In genomic region chr12:24379038-24379437, GRCh38 we compare ENCODE assay signal across 13 cellular contexts.
DNase-seq lines count a peak whose midpoint lies in the region; ATAC-seq and TF ChIP-seq lines count a peak whose summit lies in the region.
"Had no signal": no experiment of that assay in that cellular context is flagged by ENCODE, and none has a peak within 500 bp of the region (broad histone marks: within the 10 kb centered on the region; RNA-seq: fewer than 3 reads in every experiment).

No MANE protein-coding gene starts in this region.

- no peak overlapping the region for H3K4me3 Mint-ChIP-seq in stimulated activated effector memory CD8-positive, alpha-beta T cell treated with anti-CD3 and anti-CD28 coated beads, Interleukin-12 subunit alpha, Interleukin-12 subunit beta, amount 100 ng/mL, for 72 hours
- H3K4me3 Mint-ChIP-seq in activated CD4-positive, alpha-beta T cell treated with anti-CD3 and anti-CD28 coated beads, Interleukin-2, amount 10 ng/mL, durations not matched to agents 7 days and 5 days = no peak overlapping the region
- H3K4me3 Mint-ChIP-seq: activated naive CD8-positive, alpha-beta T cell had no signal

- peaks cover 17% of the 10 kb centered on the region for H3K4me1 ChIP-seq in IMR-90 (ENCODE audit: control insufficient read depth, insufficient read depth, low read length)
- no peaks in the 10 kb centered on the region for H3K4me1 ChIP-seq in mammary epithelial cell (ENCODE audit: insufficient read depth, low read length)

- TF ChIP-seq POLR2A in IMR-90 (IDR thresholded peaks at IDR 0.05; ENCODE audit: low read depth, low read length) = no peak
- no peak for TF ChIP-seq POLR2A in lower leg skin (IDR thresholded peaks at IDR 0.05)

- H3K79me1 ChIP-seq in IMR-90 (ENCODE audit: low read depth in 1 of 2, low read length in 2 of 2) = peaks cover 11 to 33% of the 10 kb centered on the region in 2 experiments

- H2BK20ac ChIP-seq in IMR-90 (ENCODE audit: low read depth, low read length) = peak overlapping the region; percentile 86

- H3K9ac ChIP-seq in IMR-90 (ENCODE audit: low read depth, low read length) (no peak overlapping the region), mammary epithelial cell (ENCODE audit: insufficient read depth, low read length) (no peak overlapping the region)

- CTCF ChIA-PET in IMR-90 (lab: Yijun Ruan, JAX) = no interaction called here
- CTCF ChIA-PET in mammary epithelial cell (lab: Charles Lee; ENCODE audit: low non-redundant PET) = no interaction called here
- CTCF ChIA-PET in activated CD4-positive, alpha-beta T cell treated with anti-CD3 and anti-CD28 coated beads, Interleukin-2, amount 10 ng/mL, durations not matched to agents 7 days and 5 days (lab: Charles Lee) = no interaction called here

- H3K9me3 Mint-ChIP-seq in stimulated activated effector memory CD8-positive, alpha-beta T cell treated with anti-CD3 and anti-CD28 coated beads, Interleukin-12 subunit alpha, Interleukin-12 subunit beta, amount 100 ng/mL, for 72 hours = peaks cover 8% of the 10 kb centered on the region
- peaks cover 16% of the 10 kb centered on the region for H3K9me3 Mint-ChIP-seq in activated CD4-positive, alpha-beta T cell treated with anti-CD3 and anti-CD28 coated beads, Interleukin-2, amount 10 ng/mL, durations not matched to agents 7 days and 5 days

- H3K27me3 ChIP-seq in IMR-90 (ENCODE audit: control insufficient read depth, insufficient read depth, low read length) (no peaks in the 10 kb centered on the region), mammary epithelial cell (ENCODE audit: insufficient read depth, low read length) (no peaks in the 10 kb centered on the region)

- H3K9me3 ChIP-seq in IMR-90 (ENCODE audit: control insufficient read depth, insufficient read depth, low read length) (0 out of 2 replicates have a peak, but pooled peaks cover 3% of the 10 kb centered on the region), mammary epithelial cell (replicated peaks; ENCODE audit: insufficient read depth, low read length) (peaks cover 2% of the 10 kb centered on the region)

- POLR2A ChIA-PET in IMR-90 (lab: Charles Lee; ENCODE audit: unreplicated experiment) = no interaction called here
- POLR2A ChIA-PET in activated CD4-positive, alpha-beta T cell treated with anti-CD3 and anti-CD28 coated beads, Interleukin-2, amount 10 ng/mL, durations not matched to agents 7 days and 5 days (lab: Charles Lee) = no interaction called here

- H4K20me1 ChIP-seq in IMR-90 (ENCODE audit: insufficient read depth, low read length) (no peaks in the 10 kb centered on the region), mammary epithelial cell (ENCODE audit: insufficient read depth, low read length) (no peaks in the 10 kb centered on the region)

- peak overlapping the region; percentile 87 for H3K18ac ChIP-seq in IMR-90 (ENCODE audit: low read depth, low read length)

- H3K4me3 ChIP-seq in IMR-90 (ENCODE audit: insufficient read depth, low read depth, low read length) (no peak overlapping the region), mammary epithelial cell (replicated peaks in 1 of 3; ENCODE audit: insufficient read depth in 1 of 3, low read depth in 2 of 3, low read length in 3 of 3) (no peak overlapping the region), lower leg skin (ENCODE audit: low read depth, poor library complexity, severe bottlenecking) (no peak overlapping the region)

- H3K9me1 ChIP-seq in IMR-90 (ENCODE audit: insufficient read depth, low read length) = peaks cover 3% of the 10 kb centered on the region; the same call in 1 of the 2 replicates

- peak overlapping the region; percentile 86 for H3K27ac ChIP-seq in IMR-90 (ENCODE audit: insufficient read depth, low read length)
- no peak overlapping the region for H3K27ac ChIP-seq in mammary epithelial cell (ENCODE audit: insufficient read depth, low read depth, low read length)

- TF ChIP-seq RAD21 in IMR-90 (IDR thresholded peaks at IDR 0.05; ENCODE audit: low read length) = no peak

- 80% methylated on average over 1 of the region's 4 CpGs; no CpG with 5 or more reads in 1 of the 2 experiments for WGBS in IMR-90 (ENCODE audit: extremely low coverage in 2 of 2, insufficient read length in 1 of 2), 2 experiments
- WGBS in mammary epithelial cell (ENCODE audit: low coverage, missing lambda C conversion rate) = 67% methylated on average over 4 of the region's 4 CpGs
- 85 to 93% methylated on average over 4 of the region's 4 CpGs for WGBS in lower leg skin, 2 donors

- BruUV-seq in IMR-90 (replicated peaks; lab: Mats Ljungman, UMichigan) (no TSS peak), mammary epithelial cell (replicated peaks; lab: Mats Ljungman, UMichigan) (no TSS peak)

- no peak overlapping the region for H2AK9ac ChIP-seq in IMR-90 (replicated peaks; ENCODE audit: low read depth, low read length, poor library complexity)

- peak overlapping the region; percentile 85 for H2AK5ac ChIP-seq in IMR-90 (ENCODE audit: low read depth, low read length)

- peak overlapping the region; percentile 63 for H4K5ac ChIP-seq in IMR-90 (ENCODE audit: low read depth, low read length)

- H3K27me3 Mint-ChIP-seq in activated CD4-positive, alpha-beta T cell treated with anti-CD3 and anti-CD28 coated beads, Interleukin-2, amount 10 ng/mL, durations not matched to agents 7 days and 5 days = no peaks in the 10 kb centered on the region
- H3K27me3 Mint-ChIP-seq: activated naive CD8-positive, alpha-beta T cell had no signal

- peak overlapping the region; percentile 87; the same call in 2 of the 3 replicates for H2BK15ac ChIP-seq in IMR-90 (ENCODE audit: low read depth, low read length)

- H3K36me3 Mint-ChIP-seq in stimulated activated effector memory CD8-positive, alpha-beta T cell treated with anti-CD3 and anti-CD28 coated beads, Interleukin-12 subunit alpha, Interleukin-12 subunit beta, amount 100 ng/mL, for 72 hours = no peaks in the 10 kb centered on the region
- H3K36me3 Mint-ChIP-seq in activated CD4-positive, alpha-beta T cell treated with anti-CD3 and anti-CD28 coated beads, Interleukin-2, amount 10 ng/mL, durations not matched to agents 7 days and 5 days (ENCODE audit: low read depth) = no peaks in the 10 kb centered on the region
- H3K36me3 Mint-ChIP-seq: activated naive CD8-positive, alpha-beta T cell had no signal

- H3K27ac Mint-ChIP-seq in stimulated activated effector memory CD8-positive, alpha-beta T cell treated with anti-CD3 and anti-CD28 coated beads, Interleukin-12 subunit alpha, Interleukin-12 subunit beta, amount 100 ng/mL, for 72 hours = no peak overlapping the region
- H3K27ac Mint-ChIP-seq in activated CD4-positive, alpha-beta T cell treated with anti-CD3 and anti-CD28 coated beads, Interleukin-2, amount 10 ng/mL, durations not matched to agents 7 days and 5 days = no peak overlapping the region
- H3K27ac Mint-ChIP-seq: activated naive CD8-positive, alpha-beta T cell had no signal

- H3K79me2 ChIP-seq in mammary epithelial cell (ENCODE audit: insufficient read depth, low read length) = no peaks in the 10 kb centered on the region

- H3K36me3 ChIP-seq in IMR-90 (ENCODE audit: control insufficient read depth, insufficient read depth, low read length) = no peaks in the 10 kb centered on the region; the same call in 1 of the 2 replicates
- H3K36me3 ChIP-seq in mammary epithelial cell (ENCODE audit: insufficient read depth, low read length) = no peaks in the 10 kb centered on the region

- H2BK5ac ChIP-seq in IMR-90 (ENCODE audit: low read depth, low read length, poor library complexity, severe bottlenecking) = peak overlapping the region; percentile 89

- ATAC-seq in GM19397 (IDR thresholded peaks at IDR 0.05; ENCODE audit: unreplicated experiment) = peak; percentile 78
- ATAC-seq in HG02870 (IDR thresholded peaks at IDR 0.05; ENCODE audit: unreplicated experiment) = peak; percentile 91
- no peak for ATAC-seq in IMR-90 (ENCODE audit: low read depth)
- ATAC-seq in stimulated activated effector memory CD8-positive, alpha-beta T cell treated with anti-CD3 and anti-CD28 coated beads, Interleukin-12 subunit alpha, Interleukin-12 subunit beta, amount 100 ng/mL, for 72 hours = peak; percentile 38

- no peak overlapping the region for H2AFZ ChIP-seq in IMR-90 (replicated peaks; ENCODE audit: low read length, poor library complexity)
- H2AFZ ChIP-seq in mammary epithelial cell (ENCODE audit: low read depth, low read length) = no peak overlapping the region

- DNase-seq in IMR-90 (no peak), RKO (ENCODE audit: low spot score) (no peak), mammary epithelial cell (no peak), lower leg skin (ENCODE audit: low spot score in 2 of 2) (no peak)
- DNase-seq in stimulated activated effector memory CD8-positive, alpha-beta T cell treated with anti-CD3 and anti-CD28 coated beads, Interleukin-12 subunit alpha, Interleukin-12 subunit beta, amount 100 ng/mL, for 72 hours (ENCODE audit: low spot score in 2 of 2) = no peak
- DNase-seq in activated CD4-positive, alpha-beta T cell treated with anti-CD3 and anti-CD28 coated beads, Interleukin-2, amount 10 ng/mL, durations not matched to agents 7 days and 5 days = no peak
- DNase-seq: activated CD4-positive, alpha-beta T cell treated with anti-CD3 and anti-CD28 coated beads for 48 hours; DMS53; SHP77 treated with DMSO at 0.1 percent for 48 hours; stimulated activated CD4-positive, alpha-beta T cell treated with anti-CD3 and anti-CD28 coated beads, Interleukin-1b, Interleukin-23, amount 100 ng/mL, for 48 hours had no signal

- dilution Hi-C loops in IMR-90 (cut with HindIII; ENCODE audit: low sequenced_read_pairs, unreplicated experiment) = no loop called here
- dilution Hi-C loops in mammary epithelial cell (cut with HindIII; ENCODE audit: low sequenced_read_pairs) = no loop called here

- intact Hi-C loops in IMR-90 (cut with micrococcal nuclease) = loop anchor here (2.0 kb wide), 1 partner anchor 182 kb away; no protein-coding TSS in a partner anchor
- intact Hi-C loops in mammary epithelial cell (cut with micrococcal nuclease) = no loop called here
- intact Hi-C loops in lower leg skin (cut with DNase I; ENCODE audit: low total_unique reads) = no loop called here

- peak overlapping the region; percentile 75 for H3K4ac ChIP-seq in IMR-90 (ENCODE audit: low read depth, low read length)

- peak overlapping the region; percentile 66; the same call in 1 of the 2 replicates for H3K14ac ChIP-seq in IMR-90 (replicated peaks; ENCODE audit: low read depth, low read length)

- peak overlapping the region; percentile 91 for H2BK120ac ChIP-seq in IMR-90 (ENCODE audit: low read depth, low read length)

- in situ Hi-C loops in IMR-90 (cut with MboI; ENCODE audit: low sequenced_read_pairs) = no loop called here
- in situ Hi-C loops in mammary epithelial cell (cut with MboI; ENCODE audit: low sequenced_read_pairs in 2 of 2) = no loop called here

- H3K23ac ChIP-seq in IMR-90 (ENCODE audit: low read depth, low read length) = peak overlapping the region; percentile 37; the same call in 1 of the 2 replicates

- 0 out of 2 replicates have a peak overlapping the region, but pooled peaks have one; percentile 48 for H3K56ac ChIP-seq in IMR-90 (ENCODE audit: extremely low read depth, insufficient read depth, low read length)

- H3K4me2 ChIP-seq in IMR-90 (ENCODE audit: low read depth, low read length) (peak overlapping the region; percentile 47; the same call in 1 of the 2 replicates), mammary epithelial cell (ENCODE audit: insufficient read depth, low read depth, low read length) (no peak overlapping the region)

- H3K4me1 Mint-ChIP-seq in stimulated activated effector memory CD8-positive, alpha-beta T cell treated with anti-CD3 and anti-CD28 coated beads, Interleukin-12 subunit alpha, Interleukin-12 subunit beta, amount 100 ng/mL, for 72 hours = no peaks in the 10 kb centered on the region
- no peaks in the 10 kb centered on the region for H3K4me1 Mint-ChIP-seq in activated CD4-positive, alpha-beta T cell treated with anti-CD3 and anti-CD28 coated beads, Interleukin-2, amount 10 ng/mL, durations not matched to agents 7 days and 5 days

- peak overlapping the region; percentile 38 to 74; a peak in 3 of 4 replicates for H4K8ac ChIP-seq in IMR-90 (ENCODE audit: low read depth in 2 of 2, low read length in 2 of 2)

- TF ChIP-seq CTCF in IMR-90 (conservative IDR thresholded peaks at IDR 0.05; ENCODE audit: low read depth, low read length) = no peak
- TF ChIP-seq CTCF in mammary epithelial cell (conservative IDR thresholded peaks at IDR 0.05 in 1 of 2, IDR thresholded peaks at IDR 0.05 in 1 of 2; ENCODE audit: extremely low read depth in 1 of 2, insufficient read depth in 1 of 2, low read depth in 1 of 2, low read length in 2 of 2) = no peak
- TF ChIP-seq CTCF in lower leg skin (IDR thresholded peaks at IDR 0.05) = no peak

- peak overlapping the region; percentile 79 for H4K91ac ChIP-seq in IMR-90 (ENCODE audit: insufficient read depth, low read depth, low read length)
